In genomic region chr1:226095286-226095685, GRCh38 we compare ENCODE assay signal across 14 cellular contexts. TPM values are rescaled to one million over a fixed set of nuclear protein-coding genes. Genes with fewer than 3 reads are reported as not detected.
DNase-seq lines count a peak whose midpoint lies in the region; ATAC-seq, FAIRE-seq and TF ChIP-seq lines count a peak whose summit lies in the region.
"Had no signal": no experiment of that assay in that cellular context is flagged by ENCODE, and none has a peak within 500 bp of the region (broad histone marks: within the 10 kb centered on the region; RNA-seq: fewer than 3 reads in every experiment).

No MANE protein-coding gene starts in this region.

- WGBS in sigmoid colon, 2 donors, result 90 to 92% methylated on average over 2 of the region's 2 CpGs

- FAIRE-seq in GM12891 (lab: Jason Lieb, UNC), result no peak
- FAIRE-seq: A204.1, GM12878 had no signal

- H3K27ac ChIP-seq in left ventricle myocardium inferior (replicated peaks) (no peak overlapping the region), sigmoid colon (no peak overlapping the region)

- ATAC-seq in left cardiac atrium (no peak), esophagus mucosa (no peak)
- ATAC-seq: GM12878 had no signal

- peak; percentile 1 for DNase-seq in left cardiac atrium
- no peak for DNase-seq in left ventricle myocardium inferior
- DNase-seq in mesenteric fat pad (ENCODE audit: low spot score), result peak; percentile 65
- peak; percentile 26 for DNase-seq in sigmoid colon
- no peak for DNase-seq in NCI-H2196 treated with DMSO at 0.1 percent for 48 hours (lab: John Stamatoyannopoulos, UW; ENCODE audit: unreplicated experiment)
- no peak for DNase-seq in GM12891 (ENCODE audit: insufficient read length, low spot score)
- DNase-seq: C1 segment of cervical spinal cord; CD4-positive, alpha-beta memory T cell; DMS79; GOT3; H9 had no signal

- TF ChIP-seq CTCF in left ventricle myocardium inferior (IDR thresholded peaks at IDR 0.05; ENCODE audit: borderline replicate concordance) (no peak), sigmoid colon (IDR thresholded peaks at IDR 0.05) (no peak)

- H3K4me1 ChIP-seq in left ventricle myocardium inferior (peaks cover 4% of the 10 kb centered on the region), sigmoid colon (peaks cover 0 to 5% (median 1%) of the 10 kb centered on the region in 4 donors)

- H3K36me3 ChIP-seq in left ventricle myocardium inferior, result no peaks in the 10 kb centered on the region
- no peaks in the 10 kb centered on the region for H3K36me3 ChIP-seq in sigmoid colon

- intact Hi-C loops in left cardiac atrium (cut with DNase I), result no loop called here
- intact Hi-C loops in left ventricle myocardium inferior (cut with micrococcal nuclease), result no loop called here
- intact Hi-C loops in sigmoid colon (cut with DNase I), result no loop called here

- TF ChIP-seq EP300 in sigmoid colon (IDR thresholded peaks at IDR 0.05), result no peak

- H3K9me3 ChIP-seq in left ventricle myocardium inferior (replicated peaks) (no peaks in the 10 kb centered on the region), sigmoid colon (no peaks in the 10 kb centered on the region)

- peaks cover 5% of the 10 kb centered on the region for H3K27me3 ChIP-seq in left ventricle myocardium inferior (ENCODE audit: low read depth)
- no peaks in the 10 kb centered on the region for H3K27me3 ChIP-seq in sigmoid colon

- H3K4me3 ChIP-seq in left ventricle myocardium inferior (no peak overlapping the region), sigmoid colon (no peak overlapping the region)
- H3K4me3 ChIP-seq: GM12878 had no signal

- TF ChIP-seq POLR2A in sigmoid colon (IDR thresholded peaks at IDR 0.05) (no peak), GM12891 (IDR thresholded peaks at IDR 0.05; ENCODE audit: low read depth, low read length) (no peak)

TF ChIP-seq in GM12891, 5 proteins besides CTCF, POLR2A, EP300 and RAD21:
- TF ChIP-seq SPI1 (IDR thresholded peaks at IDR 0.05; ENCODE audit: low read depth, low read length) (no peak), TAF1 (IDR thresholded peaks at IDR 0.05; ENCODE audit: low read depth, low read length) (no peak), POLR2AphosphoS5 (IDR thresholded peaks at IDR 0.05; ENCODE audit: low read depth, low read length) (no peak), POU2F2 (IDR thresholded peaks at IDR 0.05; ENCODE audit: low read depth, low read length) (no peak), PAX5 (IDR thresholded peaks at IDR 0.05; ENCODE audit: insufficient read depth, low read length, severe bottlenecking) (no peak)

RNA-seq across cellular contexts. Expression of gene H3-3A, which starts 32.8 kb away (rescaled TPM):
- 100 to 1,000 TPM; 285 to 316 TPM for total RNA-seq in left cardiac atrium
- 324 TPM for total RNA-seq in left ventricle myocardium inferior
- total RNA-seq in mesenteric fat pad, result 321 TPM
- total RNA-seq in sigmoid colon, result 100 to 1,000 TPM; 320 to 452 (median 393) TPM
- 1,000 to 10,000 TPM in 2 of 3 donors, 100 to 1,000 TPM in 1; 807 to 2,184 (median 1,596) TPM for polyA plus RNA-seq in sigmoid colon
- total RNA-seq in esophagus mucosa, result 457 TPM
- 237 TPM for polyA plus RNA-seq in GM12891 (2012; ENCODE audit: low read depth, missing spikeins)

Comparison
In these comparisons a context has a peak if more than half of its experiments do, and no peak if none do; other contexts are left out.
1. DNase-seq: peak in left cardiac atrium (single experiment), mesenteric fat pad (single experiment) and sigmoid colon (single experiment); none in left ventricle myocardium inferior (single experiment), NCI-H2196 treated with DMSO at 0.1 percent for 48 hours (single experiment) and GM12891 (single experiment).